8 cellular contexts compared by ENCODE assay signal in genomic region chr22:37019309-37020191, GRCh38. TPM values are rescaled to one million over a fixed set of nuclear protein-coding genes. Genes with fewer than 3 reads are reported as not detected.
A peak's percentile ranks its signal among the peaks of the same experiment; 100 is the strongest.
DNase-seq lines count a peak whose midpoint lies in the region; ATAC-seq and TF ChIP-seq lines count a peak whose summit lies in the region.

Gene MPST (plus strand): TSS chr22:37019742. CDS start chr22:37019837, 95 bp downstream.
Gene TST (minus strand): TSS chr22:37019447. CDS start chr22:37018732, 715 bp downstream.

- H3K27ac Mint-ChIP-seq in mesothelial cell of epicardium = peak within 1 kb of the TSS; percentile 92

- no peaks in the 10 kb centered on the region for H3K9me3 Mint-ChIP-seq in mesothelial cell of epicardium

- TF ChIP-seq CTCF in epithelial cell of esophagus (IDR thresholded peaks at IDR 0.05; ENCODE audit: insufficient read depth, low read depth, low read length, missing control alignments) (no peak), mesothelial cell of epicardium (IDR thresholded peaks at IDR 0.05; ENCODE audit: unreplicated experiment) (no peak)

- H3K4me3 ChIP-seq in epithelial cell of esophagus (ENCODE audit: low read length) = peak within 1 kb of the TSS; percentile 66

- H3K4me1 Mint-ChIP-seq in mesothelial cell of epicardium = peaks cover 26% of the 10 kb centered on the region

- peaks cover 3% of the 10 kb centered on the region for H3K36me3 Mint-ChIP-seq in mesothelial cell of epicardium

- peak; percentile 81 for DNase-seq in NCI-H748 (lab: John Stamatoyannopoulos, UW; ENCODE audit: unreplicated experiment)
- DNase-seq in NCI-H748 treated with DMSO at 0.1 percent for 48 hours (lab: John Stamatoyannopoulos, UW) = no peak
- DNase-seq in NCI-H446 (lab: John Stamatoyannopoulos, UW) = peak; percentile 8 to 60
- DNase-seq in activated CD8-positive, alpha-beta memory T cell treated with anti-CD3 and anti-CD28 coated beads for 24 hours = peak; percentile 77
- peak; percentile 65 for DNase-seq in epithelial cell of esophagus (ENCODE audit: low read depth)
- DNase-seq in mesothelial cell of epicardium (ENCODE audit: low spot score in 2 of 2, unreplicated experiment in 2 of 2) = peak; percentile 57 to 74
- peak; percentile 50 for DNase-seq in stimulated activated naive CD8-positive, alpha-beta T cell treated with anti-CD3 and anti-CD28 coated beads, Interleukin-15, Interleukin-2, amounts not matched to agents 100 U/mL and 50 U/mL, for 24 hours

- H3K4me3 Mint-ChIP-seq in mesothelial cell of epicardium = peak within 1 kb of the TSS; percentile 90

- peak; percentile 69 for ATAC-seq in HG02798 (IDR thresholded peaks at IDR 0.05; ENCODE audit: poor library complexity, unreplicated experiment)
- peak; percentile 66 for ATAC-seq in stimulated activated naive CD8-positive, alpha-beta T cell treated with anti-CD3 and anti-CD28 coated beads, Interleukin-15, Interleukin-2, amounts not matched to agents 100 U/mL and 50 U/mL, for 24 hours

- no peaks in the 10 kb centered on the region for H3K27me3 Mint-ChIP-seq in mesothelial cell of epicardium (ENCODE audit: low read depth)

RNA-seq across cellular contexts. Expression of gene MPST, which starts in this region (rescaled TPM):
- total RNA-seq in mesothelial cell of epicardium = 55.8 to 61.5 TPM (median 60.8 TPM) in 3 replicates

RNA-seq across cellular contexts. Expression of gene TST, which starts in this region (rescaled TPM):
- 21.3 to 22.6 TPM (median 21.4 TPM) in 3 replicates for total RNA-seq in mesothelial cell of epicardium
